Comparison of ENCODE assay signal across 9 cellular contexts in genomic region chr2:217988014-217988839, GRCh38. TPM values are rescaled to one million over a fixed set of nuclear protein-coding genes. Genes with fewer than 3 reads are reported as not detected.
DNase-seq lines count a peak whose midpoint lies in the region; ATAC-seq lines count a peak whose summit lies in the region.
"Had no signal": no experiment of that assay in that cellular context is flagged by ENCODE, and none has a peak within 500 bp of the region (broad histone marks: within the 10 kb centered on the region; RNA-seq: fewer than 3 reads in every experiment).

No MANE protein-coding gene starts in this region.

- H3K4me1 Mint-ChIP-seq in stimulated activated memory B cell treated with anti-CD40 and anti-IgM and Interleukin-4, amounts not matched to agents 10 μg/mL and 1 μg/mL and 100 μg/mL, for 72 hours: peaks cover 9% of the 10 kb centered on the region
- H3K4me1 Mint-ChIP-seq: activated naive CD4-positive, alpha-beta T cell treated with anti-CD3 and anti-CD28 coated beads, Interleukin-2, amount 50 U/mL, for 24 hours had no signal

- H3K9me3 Mint-ChIP-seq in stimulated activated memory B cell treated with anti-CD40 and anti-IgM and Interleukin-4, amounts not matched to agents 10 μg/mL and 1 μg/mL and 100 μg/mL, for 72 hours: no peaks in the 10 kb centered on the region
- H3K9me3 Mint-ChIP-seq: activated naive CD4-positive, alpha-beta T cell treated with anti-CD3 and anti-CD28 coated beads, Interleukin-2, amount 50 U/mL, for 24 hours had no signal

- H3K27ac Mint-ChIP-seq in stimulated activated memory B cell treated with anti-CD40 and anti-IgM and Interleukin-4, amounts not matched to agents 10 μg/mL and 1 μg/mL and 100 μg/mL, for 72 hours: no peak overlapping the region

- DNase-seq in DMS53 treated with DMSO at 0.1 percent for 48 hours (lab: John Stamatoyannopoulos, UW; ENCODE audit: unreplicated experiment) (peak; percentile 91), NOMO-1 (lab: John Stamatoyannopoulos, UW; ENCODE audit: unreplicated experiment in 2 of 2) (peak; percentile 49 to 60), activated T-cell treated with anti-CD3 and anti-CD28 coated beads for 48 hours (ENCODE audit: low read depth) (peak; percentile 65), fibroblast of gingiva (ENCODE audit: low read depth) (peak; percentile 62), myocyte (ENCODE audit: low read depth) (peak; percentile 87), GF-D8 (lab: John Stamatoyannopoulos, UW) (no peak)

- no peaks in the 10 kb centered on the region for H3K36me3 Mint-ChIP-seq in stimulated activated memory B cell treated with anti-CD40 and anti-IgM and Interleukin-4, amounts not matched to agents 10 μg/mL and 1 μg/mL and 100 μg/mL, for 72 hours
- H3K36me3 Mint-ChIP-seq: activated naive CD4-positive, alpha-beta T cell treated with anti-CD3 and anti-CD28 coated beads, Interleukin-2, amount 50 U/mL, for 24 hours had no signal

- peak; percentile 70 for ATAC-seq in HG02798 (IDR thresholded peaks at IDR 0.05; ENCODE audit: poor library complexity, unreplicated experiment)
- ATAC-seq in stimulated activated memory B cell treated with anti-CD40 and anti-IgM and Interleukin-4, amounts not matched to agents 10 μg/mL and 1 μg/mL and 100 μg/mL, for 72 hours: peak; percentile 54

- peaks cover 28% of the 10 kb centered on the region for H3K27me3 Mint-ChIP-seq in stimulated activated memory B cell treated with anti-CD40 and anti-IgM and Interleukin-4, amounts not matched to agents 10 μg/mL and 1 μg/mL and 100 μg/mL, for 72 hours

- H3K4me3 Mint-ChIP-seq in stimulated activated memory B cell treated with anti-CD40 and anti-IgM and Interleukin-4, amounts not matched to agents 10 μg/mL and 1 μg/mL and 100 μg/mL, for 72 hours: no peak overlapping the region
- H3K4me3 Mint-ChIP-seq: activated naive CD4-positive, alpha-beta T cell treated with anti-CD3 and anti-CD28 coated beads, Interleukin-2, amount 50 U/mL, for 24 hours had no signal

RNA-seq across cellular contexts. Expression of gene TNS1, which starts 14.6 kb away (rescaled TPM):
- 106 TPM in 2 replicates for total RNA-seq in myocyte
- polyA plus RNA-seq in myocyte (2012): 198 TPM
